Comparison of ENCODE assay signal across 8 cellular contexts in genomic region chr3:128170866-128171516, GRCh38. TPM values are rescaled to one million over a fixed set of nuclear protein-coding genes. Genes with fewer than 3 reads are reported as not detected.
DNase-seq lines count a peak whose midpoint lies in the region; ATAC-seq and TF ChIP-seq lines count a peak whose summit lies in the region.

No MANE protein-coding gene starts in this region.

- TF ChIP-seq EP300 in transverse colon (IDR thresholded peaks at IDR 0.05; ENCODE audit: low read depth) = no peak

- H3K27ac ChIP-seq in HL-60 (replicated peaks) = no peak overlapping the region
- no peak overlapping the region for H3K27ac ChIP-seq in transverse colon

- intact Hi-C loops in transverse colon (cut with DNase I; ENCODE audit: low total_unique reads) = loop anchor here (5.0 kb wide), 1 partner anchor 321 kb away; the partner anchor contains the start of gene GATA2

- H3K36me3 ChIP-seq in BE2C (no peaks in the 10 kb centered on the region), transverse colon (no peaks in the 10 kb centered on the region)

- TF ChIP-seq CTCF in BE2C (IDR thresholded peaks at IDR 0.05; ENCODE audit: low read depth, low read length) (peak; percentile 99), HL-60 (IDR thresholded peaks at IDR 0.05; ENCODE audit: insufficient read depth, low read length) (peak; percentile 80), transverse colon (IDR thresholded peaks at IDR 0.05) (peak; percentile 51 to 81 (median 63))

- no peak for ATAC-seq in HG02884 (IDR thresholded peaks at IDR 0.05; ENCODE audit: unreplicated experiment)

- H3K4me3 ChIP-seq in BE2C (ENCODE audit: low read depth, low read length) (no peak overlapping the region), HL-60 (replicated peaks; ENCODE audit: insufficient read depth, low read length) (no peak overlapping the region), transverse colon (no peak overlapping the region)

- in situ Hi-C loops in transverse colon (cut with MboI; ENCODE audit: low pct_ligation_motif_present in 1 of 4, low pct_unique_long_range_greater_than_20kb in 1 of 4, low sequenced_read_pairs in 3 of 4) = loop anchor here in 1 of 4 donors (25.0 kb wide), 1 partner anchor 316 kb away; the partner anchor contains the start of gene GATA2

- H3K27me3 ChIP-seq in BE2C (no peaks in the 10 kb centered on the region), HL-60 (ENCODE audit: insufficient read depth, poor library complexity, severe bottlenecking) (no peaks in the 10 kb centered on the region), transverse colon (no peaks in the 10 kb centered on the region)

- peak; percentile 83 for DNase-seq in BE2C
- DNase-seq in HL-60 (ENCODE audit: low read depth in 1 of 2, low spot score in 1 of 2) = peak; percentile 66 to 89
- peak; percentile 38 for DNase-seq in NOMO-1 treated with dmso at 0.1 percent for 144 hours (lab: John Stamatoyannopoulos, UW; ENCODE audit: unreplicated experiment)
- DNase-seq in cerebellar cortex (ENCODE audit: low spot score) = peak; percentile 69
- peak; percentile 79 for DNase-seq in kidney tubule cell (ENCODE audit: low spot score)
- peak; percentile 47 for DNase-seq in transverse colon
- DNase-seq in NK-92 treated with Interleukin-12 subunit alpha and Interleukin-12 subunit beta, amount 100 ng/mL, for 24 hours (lab: John Stamatoyannopoulos, UW) = no peak

- 45% methylated on average over 5 of the region's 5 CpGs; no CpG with 5 or more reads in 1 of the 2 donors for WGBS in transverse colon (ENCODE audit: low coverage in 1 of 2), 2 donors

- peaks cover 42% of the 10 kb centered on the region for H3K4me1 ChIP-seq in BE2C
- H3K4me1 ChIP-seq in transverse colon = peaks cover 0 to 10% (median 0%) of the 10 kb centered on the region in 4 donors

- H3K9me3 ChIP-seq in BE2C (no peaks in the 10 kb centered on the region), transverse colon (no peaks in the 10 kb centered on the region)

- no peak for TF ChIP-seq POLR2A in transverse colon (IDR thresholded peaks at IDR 0.05)

RNA-seq across cellular contexts. Expression of gene EEFSEC, which starts 17.7 kb away (rescaled TPM):
- 38.0 TPM for polyA plus RNA-seq in BE2C (2012; ENCODE audit: insufficient read depth, insufficient read length, low read depth)
- total RNA-seq in transverse colon = 10 to 100 TPM; 10.3 to 16.8 (median 14.2) TPM

RNA-seq across cellular contexts. Expression of gene RUVBL1, which starts 47.4 kb away (rescaled TPM):
- 251 TPM for polyA plus RNA-seq in BE2C (2012; ENCODE audit: insufficient read depth, insufficient read length, low read depth)
- 10 to 100 TPM in 2 of 4 donors, 1 to 10 TPM in 1, not detected in 1; 1.4 to 16.4 (median 10.1) TPM for total RNA-seq in transverse colon
